In the genomic region with DNA sequence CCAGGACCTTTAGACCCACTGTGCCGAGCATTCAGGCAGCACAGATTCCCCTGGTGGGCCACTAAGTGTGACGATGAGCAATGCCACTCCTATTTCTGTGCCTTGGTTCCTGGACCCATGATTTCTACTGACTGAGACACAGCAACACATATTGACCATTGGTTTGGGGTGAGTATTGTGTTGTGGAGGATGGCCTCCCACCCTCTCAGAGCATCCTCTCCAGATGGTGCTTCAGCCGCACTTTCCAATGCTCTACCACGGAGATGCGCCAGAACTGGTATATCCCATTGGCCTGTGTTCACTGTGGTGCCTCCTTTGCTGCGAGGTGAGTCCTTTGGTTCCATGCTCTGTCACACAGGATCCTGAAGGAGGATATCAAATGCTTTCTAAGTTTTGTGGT, we compare ENCODE assay signal across 29 cellular contexts. TPM values are rescaled to one million over a fixed set of nuclear protein-coding genes. Genes with fewer than 3 reads are reported as not detected.
DNase-seq lines count a peak whose midpoint lies in the region; ATAC-seq and TF ChIP-seq lines count a peak whose summit lies in the region.
"Had no signal": no experiment of that assay in that cellular context is flagged by ENCODE, and none has a peak within 500 bp of the region (broad histone marks: within the 10 kb centered on the region; RNA-seq: fewer than 3 reads in every experiment).

No MANE protein-coding gene starts in this region.

- H3K27ac ChIP-seq in sigmoid colon (no peak overlapping the region), testis (no peak overlapping the region), tibial nerve (no peak overlapping the region)
- H3K27ac ChIP-seq: BLaER1 had no signal

- H3K27me3 Mint-ChIP-seq in activated CD8-positive, alpha-beta memory T cell treated with anti-CD3 and anti-CD28 coated beads, Interleukin-2, amount 10 ng/mL, durations not matched to agents 7 days and 5 days: no peaks in the 10 kb centered on the region
- H3K27me3 Mint-ChIP-seq: CD4-positive, alpha-beta memory T cell; CD4-positive, CD25-positive, alpha-beta regulatory T cell had no signal

- ATAC-seq in activated CD8-positive, alpha-beta memory T cell treated with anti-CD3 and anti-CD28 coated beads, Interleukin-2, amount 10 ng/mL, durations not matched to agents 7 days and 5 days: no peak
- ATAC-seq: GM12878 had no signal

- H3K9me3 ChIP-seq in sigmoid colon: no peaks in the 10 kb centered on the region
- H3K9me3 ChIP-seq in testis: no peaks in the 10 kb centered on the region
- H3K9me3 ChIP-seq in tibial nerve: no peaks in the 10 kb centered on the region
- H3K9me3 ChIP-seq: BE2C, BLaER1 had no signal

- H3K4me1 ChIP-seq in sigmoid colon: peaks cover 0 to 7% (median 0%) of the 10 kb centered on the region in 4 donors
- no peaks in the 10 kb centered on the region for H3K4me1 ChIP-seq in testis
- H3K4me1 ChIP-seq in tibial nerve: peaks cover 0 to 9% (median 0%) of the 10 kb centered on the region in 4 donors

- H3K4me1 Mint-ChIP-seq in activated CD8-positive, alpha-beta memory T cell treated with anti-CD3 and anti-CD28 coated beads, Interleukin-2, amount 10 ng/mL, durations not matched to agents 7 days and 5 days: peaks cover 15% of the 10 kb centered on the region

- 95% methylated on average over 6 of the region's 6 CpGs for WGBS in sigmoid colon, 2 donors
- WGBS in testis, 2 donors: 93 to 95% methylated on average over 3 to 6 of the region's 6 CpGs
- 90 to 95% methylated on average over 5 to 6 of the region's 6 CpGs for WGBS in tibial nerve, 2 donors

- H3K36me3 ChIP-seq in sigmoid colon: no peaks in the 10 kb centered on the region
- H3K36me3 ChIP-seq in testis (ENCODE audit: low read depth, missing control alignments): no peaks in the 10 kb centered on the region
- no peaks in the 10 kb centered on the region for H3K36me3 ChIP-seq in tibial nerve
- H3K36me3 ChIP-seq: BE2C, BLaER1 had no signal

- CTCF ChIA-PET in activated CD8-positive, alpha-beta memory T cell treated with anti-CD3 and anti-CD28 coated beads, Interleukin-2, amount 10 ng/mL, durations not matched to agents 7 days and 5 days (lab: Charles Lee): interaction anchor here (1.4 kb wide), 1 partner anchor 19 kb away, joined by 3 read pairs; no protein-coding TSS in a partner anchor

- H3K36me3 Mint-ChIP-seq in activated CD8-positive, alpha-beta memory T cell treated with anti-CD3 and anti-CD28 coated beads, Interleukin-2, amount 10 ng/mL, durations not matched to agents 7 days and 5 days: no peaks in the 10 kb centered on the region
- H3K36me3 Mint-ChIP-seq: CD14-positive monocyte; CD4-positive, alpha-beta memory T cell; CD4-positive, CD25-positive, alpha-beta regulatory T cell; CD8-positive, alpha-beta memory T cell had no signal

- H3K4me3 Mint-ChIP-seq in activated CD8-positive, alpha-beta memory T cell treated with anti-CD3 and anti-CD28 coated beads, Interleukin-2, amount 10 ng/mL, durations not matched to agents 7 days and 5 days: no peak overlapping the region
- H3K4me3 Mint-ChIP-seq: CD14-positive monocyte; CD4-positive, alpha-beta memory T cell; CD4-positive, CD25-positive, alpha-beta regulatory T cell; CD8-positive, alpha-beta memory T cell had no signal

- no peaks in the 10 kb centered on the region for H3K9me3 Mint-ChIP-seq in activated CD8-positive, alpha-beta memory T cell treated with anti-CD3 and anti-CD28 coated beads, Interleukin-2, amount 10 ng/mL, durations not matched to agents 7 days and 5 days (ENCODE audit: low read depth)
- H3K9me3 Mint-ChIP-seq: CD4-positive, alpha-beta memory T cell; CD4-positive, CD25-positive, alpha-beta regulatory T cell; CD8-positive, alpha-beta memory T cell had no signal

- DNase-seq in activated CD8-positive, alpha-beta memory T cell treated with anti-CD3 and anti-CD28 coated beads, Interleukin-2, amount 10 ng/mL, durations not matched to agents 7 days and 5 days: peak; percentile 2
- DNase-seq in activated CD8-positive, alpha-beta memory T cell treated with anti-CD3 and anti-CD28 coated beads, Interleukin-2, amount 50 U/mL, for 4 hours: no peak
- peak; percentile 35 for DNase-seq in islet precursor cell
- DNase-seq in sigmoid colon: peak; percentile 29
- peak; percentile 3 for DNase-seq in testis
- no peak for DNase-seq in tibial nerve (ENCODE audit: low spot score in 2 of 2)
- no peak for DNase-seq in SKM-1 treated with dmso at 0.1 percent for 144 hours (lab: John Stamatoyannopoulos, UW; ENCODE audit: unreplicated experiment)
- DNase-seq: 8988T; ACHN; BE2C; C1 segment of cervical spinal cord; CD4-positive, alpha-beta memory T cell; CD4-positive, CD25-positive, alpha-beta regulatory T cell; CD8-positive, alpha-beta memory T cell; COR-L47; DMS 273 treated with DMSO at 0.1 percent for 48 hours; DMS153; DMS53; DMS79; DND-41; EL; GDM1 had no signal

- no peak overlapping the region for H3K27ac Mint-ChIP-seq in activated CD8-positive, alpha-beta memory T cell treated with anti-CD3 and anti-CD28 coated beads, Interleukin-2, amount 10 ng/mL, durations not matched to agents 7 days and 5 days
- H3K27ac Mint-ChIP-seq: CD14-positive monocyte; CD8-positive, alpha-beta memory T cell had no signal

- TF ChIP-seq CTCF in sigmoid colon (IDR thresholded peaks at IDR 0.05) (no peak), testis (IDR thresholded peaks at IDR 0.05) (no peak), tibial nerve (IDR thresholded peaks at IDR 0.05) (no peak)

- intact Hi-C loops in sigmoid colon (cut with DNase I): no loop called here
- intact Hi-C loops in testis (cut with DNase I; ENCODE audit: low total_unique reads): no loop called here

- no peak overlapping the region for H3K4me3 ChIP-seq in sigmoid colon
- no peak overlapping the region for H3K4me3 ChIP-seq in testis
- no peak overlapping the region for H3K4me3 ChIP-seq in tibial nerve
- H3K4me3 ChIP-seq: BLaER1, GM12878 had no signal

- TF ChIP-seq EP300 in sigmoid colon (IDR thresholded peaks at IDR 0.05): no peak
- no peak for TF ChIP-seq EP300 in tibial nerve (IDR thresholded peaks at IDR 0.05)

- H3K27me3 ChIP-seq in sigmoid colon (no peaks in the 10 kb centered on the region), testis (no peaks in the 10 kb centered on the region), tibial nerve (no peaks in the 10 kb centered on the region)
- H3K27me3 ChIP-seq: BE2C, BLaER1 had no signal

- TF ChIP-seq POLR2A in sigmoid colon (IDR thresholded peaks at IDR 0.05) (no peak), testis (IDR thresholded peaks at IDR 0.05) (no peak), tibial nerve (IDR thresholded peaks at IDR 0.05) (no peak)

RNA-seq across cellular contexts. Expression of a gene that starts 10.1 kb away (rescaled TPM):
- total RNA-seq in activated CD8-positive, alpha-beta memory T cell treated with anti-CD3 and anti-CD28 coated beads, Interleukin-2, amount 10 ng/mL, durations not matched to agents 7 days and 5 days: under 1 TPM in 1 of 2 experiments, not detected in 1; 0.45 TPM
- 10 to 100 TPM in 1 of 4 donors, 1 to 10 TPM in 3; 3.8 to 11.9 (median 4.9) TPM for total RNA-seq in sigmoid colon
- polyA plus RNA-seq in sigmoid colon: under 1 TPM in 1 of 3 donors, not detected in 2; 0.67 TPM
- total RNA-seq in testis: 10 to 100 TPM; 34.4 to 47.3 TPM
- polyA plus RNA-seq in testis (ENCODE audit: insufficient read depth, low read depth, low replicate concordance): 17.7 TPM
- total RNA-seq in tibial nerve: 10 to 100 TPM; 10.2 to 48.2 (median 22.9) TPM
- total RNA-seq: CD4-positive, CD25-positive, alpha-beta regulatory T cell; G401; GM12878 had no signal
- polyA plus RNA-seq: CD14-positive monocyte; CD4-positive, CD25-positive, alpha-beta regulatory T cell; GM12878 had no signal

RNA-seq across cellular contexts. Expression of a gene that starts 32.3 kb away (rescaled TPM):
- total RNA-seq in activated CD8-positive, alpha-beta memory T cell treated with anti-CD3 and anti-CD28 coated beads, Interleukin-2, amount 10 ng/mL, durations not matched to agents 7 days and 5 days: not detected
- total RNA-seq in sigmoid colon: not detected
- not detected for polyA plus RNA-seq in sigmoid colon
- total RNA-seq in testis: under 1 TPM; 0.19 to 0.39 TPM
- polyA plus RNA-seq in testis (ENCODE audit: insufficient read depth, low read depth, low replicate concordance): not detected
- not detected for total RNA-seq in tibial nerve
- total RNA-seq: A673; CD4-positive, alpha-beta memory T cell; CD4-positive, CD25-positive, alpha-beta regulatory T cell; CD8-positive, alpha-beta memory T cell; Daoy; G401; GM12878 had no signal
- polyA plus RNA-seq: AG04450; CD14-positive monocyte; CD4-positive, alpha-beta memory T cell; CD4-positive, CD25-positive, alpha-beta regulatory T cell; CD8-positive, alpha-beta memory T cell; GM12878 had no signal

RNA-seq across cellular contexts. Expression of a gene that starts 58.2 kb away (rescaled TPM):
- not detected for total RNA-seq in activated CD8-positive, alpha-beta memory T cell treated with anti-CD3 and anti-CD28 coated beads, Interleukin-2, amount 10 ng/mL, durations not matched to agents 7 days and 5 days
- not detected for total RNA-seq in sigmoid colon
- polyA plus RNA-seq in sigmoid colon: not detected
- total RNA-seq in testis: under 1 TPM in 1 of 2 donors, not detected in 1; 0.25 TPM
- polyA plus RNA-seq in testis (ENCODE audit: insufficient read depth, low read depth, low replicate concordance): 0.09 TPM
- total RNA-seq in tibial nerve: not detected
- total RNA-seq: A673; CD4-positive, alpha-beta memory T cell; CD4-positive, CD25-positive, alpha-beta regulatory T cell; CD8-positive, alpha-beta memory T cell; Daoy; G401; GM12878 had no signal
- polyA plus RNA-seq: AG04450; CD14-positive monocyte; CD4-positive, alpha-beta memory T cell; CD4-positive, CD25-positive, alpha-beta regulatory T cell; CD8-positive, alpha-beta memory T cell; GM12878 had no signal

Comparison
In these comparisons a context has a peak if more than half of its experiments do, and no peak if none do; other contexts are left out.
1. DNase-seq: peak in activated CD8-positive, alpha-beta memory T cell treated with anti-CD3 and anti-CD28 coated beads, Interleukin-2, amount 10 ng/mL, durations not matched to agents 7 days and 5 days (single experiment), islet precursor cell (single experiment), sigmoid colon (single experiment) and testis (single experiment); none in activated CD8-positive, alpha-beta memory T cell treated with anti-CD3 and anti-CD28 coated beads, Interleukin-2, amount 50 U/mL, for 4 hours (single experiment), tibial nerve (0 of 2) and SKM-1 treated with dmso at 0.1 percent for 144 hours (single experiment).